In the genomic region with DNA sequence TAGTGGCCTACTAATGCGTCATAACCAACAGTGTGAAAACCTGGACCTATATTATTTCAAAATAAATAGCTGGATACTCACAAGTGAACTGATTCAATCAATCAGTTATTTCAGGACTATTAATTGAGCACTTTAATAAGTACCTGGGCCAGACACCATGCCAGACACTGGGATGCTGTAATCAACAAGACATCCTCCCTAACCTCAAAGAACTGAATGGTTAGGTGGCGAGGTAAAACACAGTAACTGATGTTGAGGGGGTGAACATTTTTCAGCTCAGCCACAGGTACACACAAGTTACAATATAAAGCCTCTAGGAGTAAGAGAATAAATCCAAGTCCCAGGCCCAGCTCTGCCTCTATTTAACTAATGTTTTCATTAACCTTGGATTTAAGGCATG, we compare ENCODE assay signal across 10 cellular contexts. TPM values are rescaled to one million over a fixed set of nuclear protein-coding genes. Genes with fewer than 3 reads are reported as not detected.
"Had no signal": no experiment of that assay in that cellular context is flagged by ENCODE, and none has a peak within 500 bp of the region (broad histone marks: within the 10 kb centered on the region; RNA-seq: fewer than 3 reads in every experiment).

No MANE protein-coding gene starts in this region.

- FAIRE-seq: H54, K562 had no signal

- H3K9me3 Mint-ChIP-seq: H9 had no signal

- H3K4me3 ChIP-seq: GM23248, K562 had no signal

- DNase-seq: GM23248, GOT3, H9, HCEC 1CT, IMR-90, KG1 had no signal

- H3K9ac ChIP-seq: GM23248 had no signal

- H3K27ac Mint-ChIP-seq: H9 had no signal

- H3K4me3 Mint-ChIP-seq: H9 had no signal

- H3K27ac ChIP-seq: GM23248, HL-60 had no signal

- ATAC-seq: K562 had no signal

- H2AFZ ChIP-seq: GM23248 had no signal

RNA-seq across cellular contexts. Expression of a gene that starts 24.0 kb away (rescaled TPM):
- total RNA-seq: HT1080, K562 had no signal
- polyA plus RNA-seq: K562 had no signal
